ENCODE assay signal across 1 cellular context in the genomic region with DNA sequence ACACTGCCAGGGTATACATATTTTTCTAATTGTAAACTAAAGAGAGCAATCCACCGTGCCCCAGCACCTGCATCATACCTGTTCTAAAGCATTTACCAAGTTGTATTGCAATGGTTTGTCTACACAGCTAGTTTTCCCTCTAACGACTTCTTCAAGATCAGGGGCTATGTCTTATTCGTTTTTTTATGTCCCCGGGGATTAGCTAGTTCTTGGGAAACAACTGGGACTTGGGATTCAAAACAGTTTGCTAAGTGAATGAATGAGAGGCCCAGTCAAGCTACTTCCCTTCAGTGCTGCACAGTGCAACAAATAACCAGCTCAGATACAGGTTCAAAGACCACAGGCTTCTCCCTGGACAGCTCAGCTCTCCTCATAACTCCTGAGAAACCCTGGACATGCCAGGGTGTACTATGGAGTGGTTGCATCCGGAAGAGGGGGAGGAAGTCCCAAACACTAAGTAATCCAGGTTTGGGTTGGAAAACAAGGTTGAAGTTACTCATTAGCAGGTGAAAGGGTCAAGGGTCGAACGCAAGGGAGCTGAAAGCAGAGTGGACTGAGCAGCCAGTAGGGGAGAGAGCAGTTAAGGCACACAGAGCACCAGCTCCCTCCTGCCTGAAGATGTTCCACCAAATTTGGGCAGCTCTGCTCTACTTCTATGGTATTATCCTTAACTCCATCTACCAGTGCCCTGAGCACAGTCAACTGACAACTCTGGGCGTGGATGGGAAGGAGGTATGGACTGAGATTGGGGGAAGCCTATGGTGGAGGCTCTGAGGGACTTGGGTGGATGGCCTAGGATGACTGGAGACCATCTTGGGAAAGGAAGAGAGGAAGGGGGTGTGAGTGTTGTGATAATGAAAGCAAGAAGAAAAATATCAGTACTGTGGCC.
TF ChIP-seq lines count a peak whose summit lies in the region.

APOM (plus strand) TSS at position 546 of the 889 bp plus-strand sequence; CDS start at position 619, 73 bp downstream.

TF ChIP-seq in HEK293T, 16 proteins besides CTCF, POLR2A, EP300 and RAD21 (continued from another document):
- TF ChIP-seq HDGF (IDR thresholded peaks at IDR 0.05; ENCODE audit: borderline replicate concordance) (no peak), ZNF384 (IDR thresholded peaks at IDR 0.05) (no peak)
